In the genomic region with DNA sequence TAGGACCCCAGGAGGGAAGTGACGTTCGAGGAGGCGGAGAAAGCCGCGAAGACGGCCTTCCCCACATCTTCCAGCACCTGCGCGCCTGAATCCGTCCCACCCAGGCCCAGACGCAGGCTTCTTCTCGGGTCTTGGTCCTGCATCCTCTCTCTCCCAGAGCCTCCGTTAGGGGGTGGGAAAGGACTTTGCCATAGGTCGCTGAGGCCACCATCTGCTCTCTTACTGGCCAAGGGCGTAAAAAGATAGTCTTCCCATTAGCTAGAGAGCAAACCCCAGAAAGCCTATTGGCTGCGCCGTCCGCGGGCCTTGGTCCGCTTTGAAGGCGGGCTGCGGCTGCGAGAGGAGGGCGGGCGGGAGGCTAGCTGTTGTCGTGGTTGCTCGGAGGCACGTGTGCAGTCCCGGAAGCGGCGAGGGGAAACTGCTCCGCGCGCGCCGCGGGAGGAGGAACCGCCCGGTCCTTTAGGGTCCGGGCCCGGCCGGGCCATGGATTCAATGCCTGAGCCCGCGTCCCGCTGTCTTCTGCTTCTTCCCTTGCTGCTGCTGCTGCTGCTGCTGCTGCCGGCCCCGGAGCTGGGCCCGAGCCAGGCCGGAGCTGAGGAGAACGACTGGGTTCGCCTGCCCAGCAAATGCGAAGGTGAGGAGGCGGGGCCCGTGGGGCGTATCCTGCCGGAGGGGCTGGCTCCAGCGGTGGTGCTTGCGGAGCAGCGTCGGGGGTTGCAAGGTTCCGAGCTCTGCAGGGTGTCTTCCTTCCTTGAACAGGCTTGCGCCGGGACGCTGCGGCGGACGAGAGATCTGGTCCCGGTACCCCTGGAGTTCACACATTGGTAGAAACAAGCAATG, we compare ENCODE assay signal across 1 cellular context.
A peak's percentile ranks its signal among the peaks of the same experiment; 100 is the strongest.
TF ChIP-seq lines count a peak whose summit lies in the region.

A gene (plus strand): TSS at position 393 of the 840 bp plus-strand sequence. CDS start 91 bp downstream, at position 484.

TF ChIP-seq in HepG2, 621 proteins besides CTCF, POLR2A, EP300 and RAD21 (continued from another document and continues in another):
- TF ChIP-seq, protein P1, sequence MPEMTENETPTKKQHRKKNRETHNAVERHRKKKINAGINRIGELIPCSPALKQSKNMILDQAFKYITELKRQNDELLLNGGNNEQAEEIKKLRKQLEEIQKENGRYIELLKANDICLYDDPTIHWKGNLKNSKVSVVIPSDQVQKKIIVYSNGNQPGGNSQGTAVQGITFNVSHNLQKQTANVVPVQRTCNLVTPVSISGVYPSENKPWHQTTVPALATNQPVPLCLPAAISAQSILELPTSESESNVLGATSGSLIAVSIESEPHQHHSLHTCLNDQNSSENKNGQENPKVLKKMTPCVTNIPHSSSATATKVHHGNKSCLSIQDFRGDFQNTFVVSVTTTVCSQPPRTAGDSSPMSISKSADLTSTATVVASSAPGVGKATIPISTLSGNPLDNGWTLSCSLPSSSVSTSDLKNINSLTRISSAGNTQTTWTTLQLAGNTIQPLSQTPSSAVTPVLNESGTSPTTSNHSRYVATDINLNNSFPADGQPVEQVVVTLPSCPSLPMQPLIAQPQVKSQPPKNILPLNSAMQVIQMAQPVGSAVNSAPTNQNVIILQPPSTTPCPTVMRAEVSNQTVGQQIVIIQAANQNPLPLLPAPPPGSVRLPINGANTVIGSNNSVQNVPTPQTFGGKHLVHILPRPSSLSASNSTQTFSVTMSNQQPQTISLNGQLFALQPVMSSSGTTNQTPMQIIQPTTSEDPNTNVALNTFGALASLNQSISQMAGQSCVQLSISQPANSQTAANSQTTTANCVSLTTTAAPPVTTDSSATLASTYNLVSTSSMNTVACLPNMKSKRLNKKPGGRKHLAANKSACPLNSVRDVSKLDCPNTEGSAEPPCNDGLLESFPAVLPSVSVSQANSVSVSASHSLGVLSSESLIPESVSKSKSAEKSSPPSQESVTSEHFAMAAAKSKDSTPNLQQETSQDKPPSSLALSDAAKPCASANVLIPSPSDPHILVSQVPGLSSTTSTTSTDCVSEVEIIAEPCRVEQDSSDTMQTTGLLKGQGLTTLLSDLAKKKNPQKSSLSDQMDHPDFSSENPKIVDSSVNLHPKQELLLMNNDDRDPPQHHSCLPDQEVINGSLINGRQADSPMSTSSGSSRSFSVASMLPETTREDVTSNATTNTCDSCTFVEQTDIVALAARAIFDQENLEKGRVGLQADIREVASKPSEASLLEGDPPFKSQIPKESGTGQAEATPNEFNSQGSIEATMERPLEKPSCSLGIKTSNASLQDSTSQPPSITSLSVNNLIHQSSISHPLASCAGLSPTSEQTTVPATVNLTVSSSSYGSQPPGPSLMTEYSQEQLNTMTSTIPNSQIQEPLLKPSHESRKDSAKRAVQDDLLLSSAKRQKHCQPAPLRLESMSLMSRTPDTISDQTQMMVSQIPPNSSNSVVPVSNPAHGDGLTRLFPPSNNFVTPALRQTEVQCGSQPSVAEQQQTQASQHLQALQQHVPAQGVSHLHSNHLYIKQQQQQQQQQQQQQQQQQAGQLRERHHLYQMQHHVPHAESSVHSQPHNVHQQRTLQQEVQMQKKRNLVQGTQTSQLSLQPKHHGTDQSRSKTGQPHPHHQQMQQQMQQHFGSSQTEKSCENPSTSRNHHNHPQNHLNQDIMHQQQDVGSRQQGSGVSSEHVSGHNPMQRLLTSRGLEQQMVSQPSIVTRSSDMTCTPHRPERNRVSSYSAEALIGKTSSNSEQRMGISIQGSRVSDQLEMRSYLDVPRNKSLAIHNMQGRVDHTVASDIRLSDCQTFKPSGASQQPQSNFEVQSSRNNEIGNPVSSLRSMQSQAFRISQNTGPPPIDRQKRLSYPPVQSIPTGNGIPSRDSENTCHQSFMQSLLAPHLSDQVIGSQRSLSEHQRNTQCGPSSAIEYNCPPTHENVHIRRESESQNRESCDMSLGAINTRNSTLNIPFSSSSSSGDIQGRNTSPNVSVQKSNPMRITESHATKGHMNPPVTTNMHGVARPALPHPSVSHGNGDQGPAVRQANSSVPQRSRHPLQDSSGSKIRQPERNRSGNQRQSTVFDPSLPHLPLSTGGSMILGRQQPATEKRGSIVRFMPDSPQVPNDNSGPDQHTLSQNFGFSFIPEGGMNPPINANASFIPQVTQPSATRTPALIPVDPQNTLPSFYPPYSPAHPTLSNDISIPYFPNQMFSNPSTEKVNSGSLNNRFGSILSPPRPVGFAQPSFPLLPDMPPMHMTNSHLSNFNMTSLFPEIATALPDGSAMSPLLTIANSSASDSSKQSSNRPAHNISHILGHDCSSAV (CRISPR knock-in tag; IDR thresholded peaks at IDR 0.05; ENCODE audit: borderline replicate concordance): no peak; the same call in 1 of the 2 replicates
- TF ChIP-seq MXI1 (IDR thresholded peaks at IDR 0.05; ENCODE audit: borderline replicate concordance, low read depth, low read length) (peak; percentile 99), RFX3 (CRISPR knock-in tag; IDR thresholded peaks at IDR 0.05) (peak; percentile 32; the same call in 1 of the 2 replicates), ZNF598 (CRISPR knock-in tag; IDR thresholded peaks at IDR 0.05; ENCODE audit: borderline replicate concordance) (peak; percentile 97), ZNF331 (CRISPR knock-in tag; IDR thresholded peaks at IDR 0.05) (peak; percentile 93), FOXA1 (IDR thresholded peaks at IDR 0.05) (no peak), FOXA1 (CRISPR knock-in tag; IDR thresholded peaks at IDR 0.05) (peak; percentile 18; the same call in 1 of the 2 replicates), ZNF234 (CRISPR knock-in tag; conservative IDR thresholded peaks at IDR 0.05) (peak; percentile 99), HOXA3 (CRISPR knock-in tag; IDR thresholded peaks at IDR 0.05) (peak; percentile 89), KLF11 (CRISPR knock-in tag; IDR thresholded peaks at IDR 0.05) (peak; percentile 97), TOE1 (CRISPR knock-in tag; IDR thresholded peaks at IDR 0.05) (peak; percentile 88; the same call in 1 of the 2 replicates), MIXL1 (CRISPR knock-in tag; IDR thresholded peaks at IDR 0.05) (peak; percentile 76), TBX3 (IDR thresholded peaks at IDR 0.05; ENCODE audit: borderline replicate concordance) (no peak), GABPA (IDR thresholded peaks at IDR 0.05; ENCODE audit: low read depth, low read length) (peak; percentile 73), GABPA (CRISPR knock-in tag; IDR thresholded peaks at IDR 0.05; ENCODE audit: low read depth) (peak; percentile 86), KAT8 (CRISPR knock-in tag; IDR thresholded peaks at IDR 0.05) (peak; percentile 95), THAP11 (CRISPR knock-in tag; IDR thresholded peaks at IDR 0.05) (peak; percentile 86), ZNF547 (CRISPR knock-in tag; IDR thresholded peaks at IDR 0.05) (peak; percentile 100), MED13 (CRISPR knock-in tag; IDR thresholded peaks at IDR 0.05) (no peak), GTF3A (CRISPR knock-in tag; conservative IDR thresholded peaks at IDR 0.05) (0 out of 2 replicates have a peak, but pooled peaks have one; percentile 58), IKZF4 (CRISPR knock-in tag; IDR thresholded peaks at IDR 0.05; ENCODE audit: borderline replicate concordance, low read depth, not compliant biosample characterization) (peak; percentile 98), SNAI1 (CRISPR knock-in tag; IDR thresholded peaks at IDR 0.05; ENCODE audit: borderline replicate concordance) (peak; percentile 98), GATA4 (IDR thresholded peaks at IDR 0.05; ENCODE audit: borderline replicate concordance, low read depth) (peak; percentile 46; the same call in 1 of the 2 replicates), ZMYM4 (CRISPR knock-in tag; IDR thresholded peaks at IDR 0.05) (peak; percentile 97), EED (CRISPR knock-in tag; IDR thresholded peaks at IDR 0.05) (peak; percentile 81), ZNF788 (CRISPR knock-in tag; IDR thresholded peaks at IDR 0.05; ENCODE audit: borderline replicate concordance) (peak; percentile 96; the same call in 1 of the 2 replicates)
- TF ChIP-seq, protein P2, sequence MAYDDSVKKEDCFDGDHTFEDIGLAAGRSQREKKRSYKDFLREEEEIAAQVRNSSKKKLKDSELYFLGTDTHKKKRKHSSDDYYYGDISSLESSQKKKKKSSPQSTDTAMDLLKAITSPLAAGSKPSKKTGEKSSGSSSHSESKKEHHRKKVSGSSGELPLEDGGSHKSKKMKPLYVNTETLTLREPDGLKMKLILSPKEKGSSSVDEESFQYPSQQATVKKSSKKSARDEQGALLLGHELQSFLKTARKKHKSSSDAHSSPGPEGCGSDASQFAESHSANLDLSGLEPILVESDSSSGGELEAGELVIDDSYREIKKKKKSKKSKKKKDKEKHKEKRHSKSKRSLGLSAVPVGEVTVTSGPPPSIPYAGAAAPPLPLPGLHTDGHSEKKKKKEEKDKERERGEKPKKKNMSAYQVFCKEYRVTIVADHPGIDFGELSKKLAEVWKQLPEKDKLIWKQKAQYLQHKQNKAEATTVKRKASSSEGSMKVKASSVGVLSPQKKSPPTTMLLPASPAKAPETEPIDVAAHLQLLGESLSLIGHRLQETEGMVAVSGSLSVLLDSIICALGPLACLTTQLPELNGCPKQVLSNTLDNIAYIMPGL (CRISPR knock-in tag; IDR thresholded peaks at IDR 0.05; ENCODE audit: borderline replicate concordance in 1 of 2, low read depth in 1 of 2): peak; percentile 92 to 94; a peak in 3 of 4 replicates
- TF ChIP-seq, protein P3, sequence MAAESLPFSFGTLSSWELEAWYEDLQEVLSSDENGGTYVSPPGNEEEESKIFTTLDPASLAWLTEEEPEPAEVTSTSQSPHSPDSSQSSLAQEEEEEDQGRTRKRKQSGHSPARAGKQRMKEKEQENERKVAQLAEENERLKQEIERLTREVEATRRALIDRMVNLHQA (CRISPR knock-in tag; IDR thresholded peaks at IDR 0.05): no peak
- TF ChIP-seq, protein P4, sequence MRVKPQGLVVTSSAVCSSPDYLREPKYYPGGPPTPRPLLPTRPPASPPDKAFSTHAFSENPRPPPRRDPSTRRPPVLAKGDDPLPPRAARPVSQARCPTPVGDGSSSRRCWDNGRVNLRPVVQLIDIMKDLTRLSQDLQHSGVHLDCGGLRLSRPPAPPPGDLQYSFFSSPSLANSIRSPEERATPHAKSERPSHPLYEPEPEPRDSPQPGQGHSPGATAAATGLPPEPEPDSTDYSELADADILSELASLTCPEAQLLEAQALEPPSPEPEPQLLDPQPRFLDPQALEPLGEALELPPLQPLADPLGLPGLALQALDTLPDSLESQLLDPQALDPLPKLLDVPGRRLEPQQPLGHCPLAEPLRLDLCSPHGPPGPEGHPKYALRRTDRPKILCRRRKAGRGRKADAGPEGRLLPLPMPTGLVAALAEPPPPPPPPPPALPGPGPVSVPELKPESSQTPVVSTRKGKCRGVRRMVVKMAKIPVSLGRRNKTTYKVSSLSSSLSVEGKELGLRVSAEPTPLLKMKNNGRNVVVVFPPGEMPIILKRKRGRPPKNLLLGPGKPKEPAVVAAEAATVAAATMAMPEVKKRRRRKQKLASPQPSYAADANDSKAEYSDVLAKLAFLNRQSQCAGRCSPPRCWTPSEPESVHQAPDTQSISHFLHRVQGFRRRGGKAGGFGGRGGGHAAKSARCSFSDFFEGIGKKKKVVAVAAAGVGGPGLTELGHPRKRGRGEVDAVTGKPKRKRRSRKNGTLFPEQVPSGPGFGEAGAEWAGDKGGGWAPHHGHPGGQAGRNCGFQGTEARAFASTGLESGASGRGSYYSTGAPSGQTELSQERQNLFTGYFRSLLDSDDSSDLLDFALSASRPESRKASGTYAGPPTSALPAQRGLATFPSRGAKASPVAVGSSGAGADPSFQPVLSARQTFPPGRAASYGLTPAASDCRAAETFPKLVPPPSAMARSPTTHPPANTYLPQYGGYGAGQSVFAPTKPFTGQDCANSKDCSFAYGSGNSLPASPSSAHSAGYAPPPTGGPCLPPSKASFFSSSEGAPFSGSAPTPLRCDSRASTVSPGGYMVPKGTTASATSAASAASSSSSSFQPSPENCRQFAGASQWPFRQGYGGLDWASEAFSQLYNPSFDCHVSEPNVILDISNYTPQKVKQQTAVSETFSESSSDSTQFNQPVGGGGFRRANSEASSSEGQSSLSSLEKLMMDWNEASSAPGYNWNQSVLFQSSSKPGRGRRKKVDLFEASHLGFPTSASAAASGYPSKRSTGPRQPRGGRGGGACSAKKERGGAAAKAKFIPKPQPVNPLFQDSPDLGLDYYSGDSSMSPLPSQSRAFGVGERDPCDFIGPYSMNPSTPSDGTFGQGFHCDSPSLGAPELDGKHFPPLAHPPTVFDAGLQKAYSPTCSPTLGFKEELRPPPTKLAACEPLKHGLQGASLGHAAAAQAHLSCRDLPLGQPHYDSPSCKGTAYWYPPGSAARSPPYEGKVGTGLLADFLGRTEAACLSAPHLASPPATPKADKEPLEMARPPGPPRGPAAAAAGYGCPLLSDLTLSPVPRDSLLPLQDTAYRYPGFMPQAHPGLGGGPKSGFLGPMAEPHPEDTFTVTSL (CRISPR knock-in tag; IDR thresholded peaks at IDR 0.05; ENCODE audit: borderline replicate concordance): peak; percentile 28; the same call in 1 of the 2 replicates
- TF ChIP-seq, protein P5, sequence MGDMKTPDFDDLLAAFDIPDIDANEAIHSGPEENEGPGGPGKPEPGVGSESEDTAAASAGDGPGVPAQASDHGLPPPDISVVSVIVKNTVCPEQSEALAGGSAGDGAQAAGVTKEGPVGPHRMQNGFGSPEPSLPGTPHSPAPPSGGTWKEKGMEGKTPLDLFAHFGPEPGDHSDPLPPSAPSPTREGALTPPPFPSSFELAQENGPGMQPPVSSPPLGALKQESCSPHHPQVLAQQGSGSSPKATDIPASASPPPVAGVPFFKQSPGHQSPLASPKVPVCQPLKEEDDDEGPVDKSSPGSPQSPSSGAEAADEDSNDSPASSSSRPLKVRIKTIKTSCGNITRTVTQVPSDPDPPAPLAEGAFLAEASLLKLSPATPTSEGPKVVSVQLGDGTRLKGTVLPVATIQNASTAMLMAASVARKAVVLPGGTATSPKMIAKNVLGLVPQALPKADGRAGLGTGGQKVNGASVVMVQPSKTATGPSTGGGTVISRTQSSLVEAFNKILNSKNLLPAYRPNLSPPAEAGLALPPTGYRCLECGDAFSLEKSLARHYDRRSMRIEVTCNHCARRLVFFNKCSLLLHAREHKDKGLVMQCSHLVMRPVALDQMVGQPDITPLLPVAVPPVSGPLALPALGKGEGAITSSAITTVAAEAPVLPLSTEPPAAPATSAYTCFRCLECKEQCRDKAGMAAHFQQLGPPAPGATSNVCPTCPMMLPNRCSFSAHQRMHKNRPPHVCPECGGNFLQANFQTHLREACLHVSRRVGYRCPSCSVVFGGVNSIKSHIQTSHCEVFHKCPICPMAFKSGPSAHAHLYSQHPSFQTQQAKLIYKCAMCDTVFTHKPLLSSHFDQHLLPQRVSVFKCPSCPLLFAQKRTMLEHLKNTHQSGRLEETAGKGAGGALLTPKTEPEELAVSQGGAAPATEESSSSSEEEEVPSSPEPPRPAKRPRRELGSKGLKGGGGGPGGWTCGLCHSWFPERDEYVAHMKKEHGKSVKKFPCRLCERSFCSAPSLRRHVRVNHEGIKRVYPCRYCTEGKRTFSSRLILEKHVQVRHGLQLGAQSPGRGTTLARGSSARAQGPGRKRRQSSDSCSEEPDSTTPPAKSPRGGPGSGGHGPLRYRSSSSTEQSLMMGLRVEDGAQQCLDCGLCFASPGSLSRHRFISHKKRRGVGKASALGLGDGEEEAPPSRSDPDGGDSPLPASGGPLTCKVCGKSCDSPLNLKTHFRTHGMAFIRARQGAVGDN (CRISPR knock-in tag; IDR thresholded peaks at IDR 0.05): peak; percentile 100
- TF ChIP-seq, protein P6, sequence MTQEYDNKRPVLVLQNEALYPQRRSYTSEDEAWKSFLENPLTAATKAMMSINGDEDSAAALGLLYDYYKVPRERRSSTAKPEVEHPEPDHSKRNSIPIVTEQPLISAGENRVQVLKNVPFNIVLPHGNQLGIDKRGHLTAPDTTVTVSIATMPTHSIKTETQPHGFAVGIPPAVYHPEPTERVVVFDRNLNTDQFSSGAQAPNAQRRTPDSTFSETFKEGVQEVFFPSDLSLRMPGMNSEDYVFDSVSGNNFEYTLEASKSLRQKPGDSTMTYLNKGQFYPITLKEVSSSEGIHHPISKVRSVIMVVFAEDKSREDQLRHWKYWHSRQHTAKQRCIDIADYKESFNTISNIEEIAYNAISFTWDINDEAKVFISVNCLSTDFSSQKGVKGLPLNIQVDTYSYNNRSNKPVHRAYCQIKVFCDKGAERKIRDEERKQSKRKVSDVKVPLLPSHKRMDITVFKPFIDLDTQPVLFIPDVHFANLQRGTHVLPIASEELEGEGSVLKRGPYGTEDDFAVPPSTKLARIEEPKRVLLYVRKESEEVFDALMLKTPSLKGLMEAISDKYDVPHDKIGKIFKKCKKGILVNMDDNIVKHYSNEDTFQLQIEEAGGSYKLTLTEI (CRISPR knock-in tag; conservative IDR thresholded peaks at IDR 0.05): peak; percentile 61; the same call in 1 of the 2 replicates
